In genomic region chr1:86502721-86503430, GRCh38 we compare ENCODE assay signal across 8 cellular contexts. TPM values are rescaled to one million over a fixed set of nuclear protein-coding genes. Genes with fewer than 3 reads are reported as not detected.
DNase-seq lines count a peak whose midpoint lies in the region; ATAC-seq and TF ChIP-seq lines count a peak whose summit lies in the region.

No MANE protein-coding gene starts in this region.

- peak overlapping the region; percentile 76 to 91 for H3K27ac ChIP-seq in right atrium auricular region
- H3K27ac ChIP-seq in skin epidermis: peak overlapping the region in 17 of 21 experiments; percentile 22 to 82 (median 67)

- H3K9me3 ChIP-seq in right atrium auricular region: no peaks in the 10 kb centered on the region

- H3K27me3 ChIP-seq in right atrium auricular region: no peaks in the 10 kb centered on the region

- ATAC-seq in HG03280 (IDR thresholded peaks at IDR 0.05; ENCODE audit: unreplicated experiment) (peak; percentile 37), HG03045 (IDR thresholded peaks at IDR 0.05; ENCODE audit: unreplicated experiment) (no peak)

- DNase-seq in DMS79 (lab: John Stamatoyannopoulos, UW) (peak; percentile 44), right atrium auricular region (ENCODE audit: low spot score) (no peak), iPS-NIHi7 (ENCODE audit: extremely low spot score) (no peak), NOMO-1 treated with dmso at 0.1 percent for 144 hours (lab: John Stamatoyannopoulos, UW; ENCODE audit: unreplicated experiment) (no peak)
- DNase-seq in activated CD4-positive, alpha-beta T cell treated with anti-CD3 and anti-CD28 coated beads, Interleukin-2, amount 50 U/mL, for 48 hours: peak; percentile 14 to 16

- H3K4me1 ChIP-seq in right atrium auricular region: peaks cover 0 to 18% of the 10 kb centered on the region in 2 donors

- no peaks in the 10 kb centered on the region for H3K36me3 ChIP-seq in right atrium auricular region

- no peak for TF ChIP-seq CTCF in right atrium auricular region (IDR thresholded peaks at IDR 0.05)

- H3K4me3 ChIP-seq in right atrium auricular region (peak overlapping the region; percentile 28 to 44), skin epidermis (peak overlapping the region in 6 of 7 experiments; percentile 1 to 38 (median 14))

RNA-seq across cellular contexts. Expression of gene CLCA1, which starts 34.1 kb away (rescaled TPM):
- not detected for total RNA-seq in right atrium auricular region

RNA-seq across cellular contexts. Expression of gene CLCA4, which starts 44.0 kb away (rescaled TPM):
- total RNA-seq in right atrium auricular region: not detected

Comparison
In these comparisons a context has a peak if more than half of its experiments do, and no peak if none do; other contexts are left out.
1. DNase-seq: peak in DMS79 (single experiment) and activated CD4-positive, alpha-beta T cell treated with anti-CD3 and anti-CD28 coated beads, Interleukin-2, amount 50 U/mL, for 48 hours (2 of 2); none in right atrium auricular region (single experiment), iPS-NIHi7 (single experiment) and NOMO-1 treated with dmso at 0.1 percent for 144 hours (single experiment).